In genomic region chr6:128124713-128125112, GRCh38 we compare ENCODE assay signal across 14 cellular contexts.
DNase-seq lines count a peak whose midpoint lies in the region; ATAC-seq and TF ChIP-seq lines count a peak whose summit lies in the region.
"Had no signal": no experiment of that assay in that cellular context is flagged by ENCODE, and none has a peak within 500 bp of the region (broad histone marks: within the 10 kb centered on the region; RNA-seq: fewer than 3 reads in every experiment).

No MANE protein-coding gene starts in this region.

- H3K36me3 ChIP-seq in right lobe of liver: no peaks in the 10 kb centered on the region
- H3K36me3 ChIP-seq: Peyer's patch had no signal

- TF ChIP-seq CTCF in cardiac fibroblast (IDR thresholded peaks at IDR 0.05; ENCODE audit: low read depth, low read length) (no peak), right lobe of liver (IDR thresholded peaks at IDR 0.05) (no peak)

- peak; percentile 5 for DNase-seq in DMS53 (lab: John Stamatoyannopoulos, UW)
- DNase-seq in DMS53 treated with DMSO at 0.1 percent for 48 hours (lab: John Stamatoyannopoulos, UW; ENCODE audit: unreplicated experiment): no peak
- peak; percentile 81 for DNase-seq in M059J (ENCODE audit: low read depth)
- peak; percentile 47 to 53 for DNase-seq in cardiac fibroblast (ENCODE audit: low read depth in 2 of 2)
- peak in 2 of 3 donors; percentile 31 to 61 for DNase-seq in right lobe of liver
- DNase-seq: 8988T; aorta; effector memory CD8-positive, alpha-beta T cell; hypothalamus; NCI-H446 had no signal

- H3K4me3 ChIP-seq in cardiac fibroblast (replicated peaks in 1 of 2; ENCODE audit: low read depth in 2 of 2, low read length in 2 of 2) (no peak overlapping the region), right lobe of liver (no peak overlapping the region)
- H3K4me3 ChIP-seq: Peyer's patch had no signal

- H3K27me3 ChIP-seq in right lobe of liver: no peaks in the 10 kb centered on the region
- H3K27me3 ChIP-seq: Peyer's patch had no signal

- ATAC-seq in right lobe of liver (peak; percentile 89 to 95 (median 92)), GM18498 (IDR thresholded peaks at IDR 0.05; ENCODE audit: unreplicated experiment) (no peak), GM19452 (IDR thresholded peaks at IDR 0.05; ENCODE audit: unreplicated experiment) (no peak), GM19397 (IDR thresholded peaks at IDR 0.05; ENCODE audit: unreplicated experiment) (no peak)
- ATAC-seq: effector memory CD8-positive, alpha-beta T cell had no signal

- intact Hi-C loops in right lobe of liver (cut with DNase I): no loop called here

- TF ChIP-seq POLR2A in right lobe of liver (IDR thresholded peaks at IDR 0.05): no peak

- peaks cover 0 to 23% (median 0%) of the 10 kb centered on the region in 4 donors for H3K4me1 ChIP-seq in right lobe of liver
- H3K4me1 ChIP-seq: Peyer's patch had no signal

- WGBS in right lobe of liver (ENCODE audit: insufficient coverage, low coverage, low lambda C conversion rate, missing lambda C conversion rate): 44% methylated on average over 1 of the region's 1 CpG

- H3K27ac ChIP-seq in right lobe of liver: peak overlapping the region in 1 of 3 donors; percentile 24
- H3K27ac ChIP-seq: Peyer's patch had no signal

- H3K9me3 ChIP-seq in right lobe of liver: no peaks in the 10 kb centered on the region
- H3K9me3 ChIP-seq: Peyer's patch had no signal

Comparison
In these comparisons a context has a peak if more than half of its experiments do, and no peak if none do; other contexts are left out.
1. ATAC-seq: peak in right lobe of liver (4 of 4); none in GM18498 (single experiment), GM19452 (single experiment) and GM19397 (single experiment).